In the genomic region with DNA sequence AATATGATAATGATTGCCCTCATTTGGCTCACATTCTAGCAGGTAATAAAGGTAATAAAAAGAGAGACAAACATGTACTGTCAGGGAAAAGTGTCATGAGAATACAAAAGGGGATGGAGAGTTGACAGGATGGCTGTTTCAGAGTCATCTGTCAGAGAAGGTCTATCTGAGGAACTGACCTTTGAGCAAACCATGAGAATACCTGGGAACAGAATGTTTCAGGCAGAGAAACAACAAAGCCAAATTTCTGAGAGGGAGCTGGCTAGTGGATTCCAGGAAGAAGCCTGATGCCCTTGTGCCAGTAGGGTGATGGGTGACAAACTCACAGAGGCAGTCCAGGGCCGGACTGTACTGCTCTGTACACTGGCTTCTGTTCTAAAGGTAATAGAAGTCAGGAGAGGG, we compare ENCODE assay signal across 20 cellular contexts.
DNase-seq lines count a peak whose midpoint lies in the region; ATAC-seq, FAIRE-seq and TF ChIP-seq lines count a peak whose summit lies in the region.
"Had no signal": no experiment of that assay in that cellular context is flagged by ENCODE, and none has a peak within 500 bp of the region (broad histone marks: within the 10 kb centered on the region; RNA-seq: fewer than 3 reads in every experiment).

No MANE protein-coding gene starts in this region.

- dilution Hi-C loops in IMR-90 (cut with HindIII; ENCODE audit: low sequenced_read_pairs, unreplicated experiment) = no loop called here

- CTCF ChIA-PET in IMR-90 (lab: Yijun Ruan, JAX) = no interaction called here

- no peak overlapping the region for H4K5ac ChIP-seq in IMR-90 (ENCODE audit: low read depth, low read length)

- peak; percentile 23 for FAIRE-seq in bronchial epithelial cell (lab: Jason Lieb, UNC)

- no peak overlapping the region for H2BK120ac ChIP-seq in IMR-90 (ENCODE audit: low read depth, low read length)

- TF ChIP-seq RAD21 in IMR-90 (IDR thresholded peaks at IDR 0.05; ENCODE audit: low read length) = no peak

- DNase-seq in IMR-90 (no peak), bronchial epithelial cell (ENCODE audit: low read depth) (no peak), right atrium auricular region (ENCODE audit: low spot score) (no peak), psoas muscle (peak; percentile 49 to 77), OCI-M2 (lab: John Stamatoyannopoulos, UW; ENCODE audit: unreplicated experiment) (no peak), NCI-H524 (lab: John Stamatoyannopoulos, UW) (no peak)
- DNase-seq: activated CD4-positive, alpha-beta T cell treated with anti-CD3 and anti-CD28 coated beads, Interleukin-2, amount 10 ng/mL, durations not matched to agents 7 days and 5 days; activated effector memory CD4-positive, alpha-beta T cell treated with anti-CD3 and anti-CD28 coated beads, Interleukin-2, amount 50 U/mL, for 16 hours; anterior cingulate cortex; endodermal cell; GDM1; H7; head of caudate nucleus; NCI-H1694; posterior cingulate gyrus; spleen; SW 1271 had no signal

- H2BK5ac ChIP-seq in IMR-90 (ENCODE audit: low read depth, low read length, poor library complexity, severe bottlenecking) = no peak overlapping the region

- BruUV-seq in IMR-90 (replicated peaks; lab: Mats Ljungman, UMichigan) = no TSS peak

- 83% methylated on average over 1 of the region's 1 CpG; no CpG with 5 or more reads in 1 of the 2 experiments for WGBS in IMR-90 (ENCODE audit: extremely low coverage in 2 of 2, insufficient read length in 1 of 2), 2 experiments
- WGBS in psoas muscle, 3 donors = 33 to 35% (median 35%) methylated on average over 1 of the region's 1 CpG

- no peak overlapping the region for H2BK20ac ChIP-seq in IMR-90 (ENCODE audit: low read depth, low read length)

- H3K9ac ChIP-seq in IMR-90 (ENCODE audit: low read depth, low read length) = no peak overlapping the region

- in situ Hi-C loops in IMR-90 (cut with MboI; ENCODE audit: low sequenced_read_pairs) = no loop called here

- H3K36me3 ChIP-seq in IMR-90 (ENCODE audit: control insufficient read depth, insufficient read depth, low read length) (no peaks in the 10 kb centered on the region), bronchial epithelial cell (ENCODE audit: control insufficient read depth, insufficient read depth, low read length) (no peaks in the 10 kb centered on the region), right atrium auricular region (no peaks in the 10 kb centered on the region), psoas muscle (ENCODE audit: insufficient read depth in 1 of 2, low read depth in 1 of 2) (no peaks in the 10 kb centered on the region)
- H3K36me3 ChIP-seq: spleen, suprapubic skin had no signal

- no peak overlapping the region for H3K27ac ChIP-seq in IMR-90 (ENCODE audit: insufficient read depth, low read length)
- H3K27ac ChIP-seq in right atrium auricular region = peak overlapping the region; percentile 26 to 94
- H3K27ac ChIP-seq in psoas muscle = peak overlapping the region; percentile 87
- H3K27ac ChIP-seq: suprapubic skin had no signal

- H3K56ac ChIP-seq in IMR-90 (ENCODE audit: extremely low read depth, insufficient read depth, low read length) = no peak overlapping the region

- H3K27me3 ChIP-seq in IMR-90 (ENCODE audit: control insufficient read depth, insufficient read depth, low read length) (no peaks in the 10 kb centered on the region), bronchial epithelial cell (ENCODE audit: control insufficient read depth, insufficient read depth, low read length) (no peaks in the 10 kb centered on the region), right atrium auricular region (no peaks in the 10 kb centered on the region), psoas muscle (ENCODE audit: insufficient read depth in 3 of 3, low read length in 2 of 3) (no peaks in the 10 kb centered on the region)
- H3K27me3 ChIP-seq: spleen, suprapubic skin had no signal

- H4K91ac ChIP-seq in IMR-90 (ENCODE audit: insufficient read depth, low read depth, low read length) = no peak overlapping the region

- 0 out of 2 replicates have a peak overlapping the region, but pooled peaks have one; percentile 24 for H3K14ac ChIP-seq in IMR-90 (replicated peaks; ENCODE audit: low read depth, low read length)

- H3K4me1 ChIP-seq in IMR-90 (ENCODE audit: control insufficient read depth, insufficient read depth, low read length) (peaks cover 9% of the 10 kb centered on the region), right atrium auricular region (peaks cover 0 to 76% of the 10 kb centered on the region in 2 donors), psoas muscle (peaks cover 78% of the 10 kb centered on the region)

- no peak overlapping the region for H3K4me2 ChIP-seq in IMR-90 (ENCODE audit: low read depth, low read length)

- peaks cover 9% of the 10 kb centered on the region for H3K9me1 ChIP-seq in IMR-90 (ENCODE audit: insufficient read depth, low read length)

- intact Hi-C loops in IMR-90 (cut with micrococcal nuclease) = no loop called here
- intact Hi-C loops in psoas muscle (cut with DNase I) = loop anchor here in 1 of 2 donors (5.0 kb wide), 1 partner anchor 107 kb away; a partner anchor contains a TSS

- no peak overlapping the region for H3K4me3 ChIP-seq in IMR-90 (ENCODE audit: insufficient read depth, low read depth, low read length)
- no peak overlapping the region for H3K4me3 ChIP-seq in bronchial epithelial cell (ENCODE audit: low read depth, low read length)
- no peak overlapping the region for H3K4me3 ChIP-seq in right atrium auricular region
- no peak overlapping the region for H3K4me3 ChIP-seq in psoas muscle
- H3K4me3 ChIP-seq: spleen, suprapubic skin had no signal

- H3K79me1 ChIP-seq in IMR-90 (ENCODE audit: low read depth in 1 of 2, low read length in 2 of 2) = peaks cover 4 to 31% of the 10 kb centered on the region in 2 experiments; a peak in 3 of 4 replicates

- ATAC-seq in IMR-90 (ENCODE audit: low read depth) (no peak), psoas muscle (peak; percentile 37 to 90 (median 86)), HG03095 (IDR thresholded peaks at IDR 0.05; ENCODE audit: unreplicated experiment) (no peak), HG03280 (IDR thresholded peaks at IDR 0.05; ENCODE audit: unreplicated experiment) (no peak)

- no peak overlapping the region for H2BK15ac ChIP-seq in IMR-90 (ENCODE audit: low read depth, low read length)

- H4K8ac ChIP-seq in IMR-90 (ENCODE audit: low read depth in 2 of 2, low read length in 2 of 2) = no peak overlapping the region

- H2AK9ac ChIP-seq in IMR-90 (replicated peaks; ENCODE audit: low read depth, low read length, poor library complexity) = no peak overlapping the region

- TF ChIP-seq POLR2A in IMR-90 (IDR thresholded peaks at IDR 0.05; ENCODE audit: low read depth, low read length) = no peak

- no peak overlapping the region for H3K18ac ChIP-seq in IMR-90 (ENCODE audit: low read depth, low read length)

- H4K20me1 ChIP-seq in IMR-90 (ENCODE audit: insufficient read depth, low read length) = no peaks in the 10 kb centered on the region

- H3K23ac ChIP-seq in IMR-90 (ENCODE audit: low read depth, low read length) = 0 out of 2 replicates have a peak overlapping the region, but pooled peaks have one; percentile 61

- no peak overlapping the region for H3K4ac ChIP-seq in IMR-90 (ENCODE audit: low read depth, low read length)

- no peak overlapping the region for H2AFZ ChIP-seq in IMR-90 (replicated peaks; ENCODE audit: low read length, poor library complexity)

- TF ChIP-seq CTCF in IMR-90 (conservative IDR thresholded peaks at IDR 0.05; ENCODE audit: low read depth, low read length) (no peak), bronchial epithelial cell (IDR thresholded peaks at IDR 0.05; ENCODE audit: insufficient read depth, low read length, severe bottlenecking) (no peak), right atrium auricular region (IDR thresholded peaks at IDR 0.05) (no peak), psoas muscle (IDR thresholded peaks at IDR 0.05) (no peak)

- POLR2A ChIA-PET in IMR-90 (lab: Charles Lee; ENCODE audit: unreplicated experiment) = no interaction called here

- H3K9me3 ChIP-seq in IMR-90 (ENCODE audit: control insufficient read depth, insufficient read depth, low read length) (no peaks in the 10 kb centered on the region), right atrium auricular region (no peaks in the 10 kb centered on the region), psoas muscle (no peaks in the 10 kb centered on the region)
- H3K9me3 ChIP-seq: spleen, suprapubic skin had no signal

- H2AK5ac ChIP-seq in IMR-90 (ENCODE audit: low read depth, low read length) = no peak overlapping the region

TF ChIP-seq in IMR-90, 13 proteins besides CTCF, POLR2A, EP300 and RAD21:
- no peak for TF ChIP-seq BHLHE40 (IDR thresholded peaks at IDR 0.05; ENCODE audit: low read depth, low read length)

Comparison
In these comparisons a context has a peak if more than half of its experiments do, and no peak if none do; other contexts are left out.
1. ATAC-seq: peak in psoas muscle (4 of 4); none in IMR-90 (single experiment), HG03095 (single experiment) and HG03280 (single experiment).
2. DNase-seq: peak in psoas muscle (2 of 2); none in IMR-90 (single experiment), bronchial epithelial cell (single experiment), right atrium auricular region (single experiment), OCI-M2 (single experiment) and NCI-H524 (0 of 2).